In the genomic region with DNA sequence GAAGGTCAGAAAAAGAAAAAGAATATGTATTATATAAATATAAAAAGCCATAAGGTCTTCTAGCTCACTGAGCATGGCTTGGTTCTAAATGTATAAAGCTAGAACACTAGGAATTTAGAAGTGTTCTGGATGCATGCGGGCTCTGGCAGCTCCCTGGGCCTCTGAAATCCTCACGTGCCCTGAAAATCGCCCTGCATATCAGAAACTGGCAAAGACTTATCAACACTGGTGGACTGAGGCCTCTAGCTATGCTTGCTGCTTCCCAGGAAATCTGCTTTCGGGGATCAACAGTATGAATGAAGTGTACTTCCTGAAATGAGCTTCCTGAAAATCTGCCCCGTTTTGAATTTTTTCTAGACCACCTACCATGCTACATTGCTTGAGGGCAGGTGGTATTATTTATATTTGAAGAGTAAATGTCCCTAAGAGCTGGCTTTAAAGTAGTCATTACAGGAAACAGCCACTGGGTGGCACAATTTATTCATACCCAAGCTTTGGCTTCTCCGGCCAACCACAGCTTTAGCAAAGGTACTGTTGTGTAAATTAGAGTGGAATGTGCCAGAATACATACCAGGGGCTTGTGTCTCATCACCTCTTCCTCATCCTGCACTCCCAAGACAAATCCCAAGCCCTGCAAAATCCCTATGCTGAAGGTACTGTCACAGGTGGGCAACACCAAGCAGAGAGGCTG, we compare ENCODE assay signal across 8 cellular contexts. TPM values are rescaled to one million over a fixed set of nuclear protein-coding genes. Genes with fewer than 3 reads are reported as not detected.
DNase-seq lines count a peak whose midpoint lies in the region; ATAC-seq and TF ChIP-seq lines count a peak whose summit lies in the region.

No MANE protein-coding gene starts in this region.

- H3K27ac Mint-ChIP-seq in neural progenitor cell, result no peak overlapping the region

- DNase-seq in COLO668 (lab: John Stamatoyannopoulos, UW; ENCODE audit: unreplicated experiment) (peak; percentile 22), NCI-H345 treated with DMSO at 0.1 percent for 48 hours (lab: John Stamatoyannopoulos, UW; ENCODE audit: unreplicated experiment) (peak; percentile 21), fibroblast of the aortic adventitia (ENCODE audit: low read depth) (peak; percentile 85), neural progenitor cell (ENCODE audit: low spot score) (peak; percentile 83), GOT3 (lab: John Stamatoyannopoulos, UW) (no peak)
- peak; percentile 9 to 26 for DNase-seq in activated CD4-positive, alpha-beta T cell treated with anti-CD3 and anti-CD28 coated beads, Interleukin-2, amount 50 U/mL, for 48 hours

- no peak overlapping the region for H3K27ac ChIP-seq in neural progenitor cell

- no peaks in the 10 kb centered on the region for H3K9me3 Mint-ChIP-seq in neural progenitor cell

- no peak overlapping the region for H3K4me3 ChIP-seq in fibroblast of the aortic adventitia (ENCODE audit: low read depth, low read length)
- H3K4me3 ChIP-seq in neural progenitor cell, result no peak overlapping the region

- no peaks in the 10 kb centered on the region for H3K27me3 ChIP-seq in neural progenitor cell

- ATAC-seq in GM19035 (IDR thresholded peaks at IDR 0.05; ENCODE audit: unreplicated experiment) (peak; percentile 87), HG03159 (IDR thresholded peaks at IDR 0.05; ENCODE audit: unreplicated experiment) (peak; percentile 87)

- no peaks in the 10 kb centered on the region for H3K4me1 Mint-ChIP-seq in neural progenitor cell

- TF ChIP-seq CTCF in fibroblast of the aortic adventitia (IDR thresholded peaks at IDR 0.05; ENCODE audit: insufficient read depth, low read length) (peak; percentile 63), neural progenitor cell (IDR thresholded peaks at IDR 0.05) (peak; percentile 83)

- H3F3A ChIP-seq in neural progenitor cell (ENCODE audit: low read depth), result no peaks in the 10 kb centered on the region

- peaks cover 8% of the 10 kb centered on the region for H3K4me1 ChIP-seq in neural progenitor cell

- H3K27me3 Mint-ChIP-seq in neural progenitor cell (ENCODE audit: insufficient read depth, low read depth), result no peaks in the 10 kb centered on the region

- no peaks in the 10 kb centered on the region for H3K79me2 ChIP-seq in neural progenitor cell (ENCODE audit: low read depth)

- H3K4me3 Mint-ChIP-seq in neural progenitor cell, result no peak overlapping the region

- no peaks in the 10 kb centered on the region for H4K20me1 ChIP-seq in neural progenitor cell (ENCODE audit: low read depth)

- no peaks in the 10 kb centered on the region for H3K9me3 ChIP-seq in neural progenitor cell (ENCODE audit: low read depth)

- H3K36me3 Mint-ChIP-seq in neural progenitor cell, result peaks cover 13% of the 10 kb centered on the region

- no peak overlapping the region for H3K4me2 ChIP-seq in neural progenitor cell

- H3K36me3 ChIP-seq in neural progenitor cell, result no peaks in the 10 kb centered on the region

- H3K9ac ChIP-seq in neural progenitor cell, result no peak overlapping the region

- no peak overlapping the region for H2AFZ ChIP-seq in neural progenitor cell (replicated peaks)

RNA-seq across cellular contexts. Expression of gene CRTAP, which starts 17.7 kb away (rescaled TPM):
- 109 and 323 TPM in 2 replicates for total RNA-seq in fibroblast of the aortic adventitia (ENCODE audit: low replicate concordance)
- 127 and 137 TPM in 2 replicates for total RNA-seq in neural progenitor cell (ENCODE audit: low replicate concordance)

RNA-seq across cellular contexts. Expression of gene GLB1, which starts 34.5 kb away (rescaled TPM):
- total RNA-seq in fibroblast of the aortic adventitia (ENCODE audit: low replicate concordance) (49.5 and 136 TPM in 2 replicates), neural progenitor cell (ENCODE audit: low replicate concordance) (49.5 and 87.9 TPM in 2 replicates)

RNA-seq across cellular contexts. Expression of gene TMPPE, which starts 34.5 kb away (rescaled TPM):
- total RNA-seq in fibroblast of the aortic adventitia (ENCODE audit: low replicate concordance) (2.2 and 5.7 TPM in 2 replicates), neural progenitor cell (ENCODE audit: low replicate concordance) (2.2 and 2.5 TPM in 2 replicates)
